ENCODE assay signal across 12 cellular contexts in the genomic region with DNA sequence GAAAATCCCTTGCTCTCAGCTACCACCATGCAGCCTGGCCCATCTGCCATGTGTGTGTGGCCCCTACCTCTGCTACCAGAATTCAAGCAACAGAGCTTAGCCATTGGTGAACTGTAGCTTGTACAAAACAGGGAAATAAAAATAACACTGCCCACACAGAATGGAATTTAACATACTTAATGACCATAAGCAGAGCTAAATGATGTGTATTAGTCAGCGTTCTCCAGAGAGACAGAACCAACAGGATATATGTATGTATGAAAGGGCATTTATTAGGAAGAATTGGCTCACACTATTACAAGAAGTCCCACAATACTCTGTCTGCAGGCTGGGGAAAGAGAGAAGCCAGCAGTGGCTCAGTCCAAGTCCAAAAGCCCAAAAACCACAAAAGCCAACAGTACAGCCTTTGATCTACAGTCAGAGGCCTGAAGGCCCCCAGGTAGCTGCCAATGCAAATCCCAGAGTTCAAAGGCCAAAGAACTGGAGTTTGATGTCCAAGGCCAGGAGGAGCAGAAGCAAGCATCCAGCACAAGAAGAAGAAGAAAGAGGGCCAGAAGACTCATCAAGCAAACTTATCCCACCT.
"Had no signal": no experiment of that assay in that cellular context is flagged by ENCODE, and none has a peak within 500 bp of the region (broad histone marks: within the 10 kb centered on the region; RNA-seq: fewer than 3 reads in every experiment).

No MANE protein-coding gene starts in this region.

- H3K36me3 ChIP-seq: brain microvascular endothelial cell, prostate gland, stomach, thyroid gland had no signal

- H3K27me3 ChIP-seq: brain microvascular endothelial cell, stomach, thyroid gland had no signal

- H3K27ac ChIP-seq: brain microvascular endothelial cell, prostate gland, stomach, thyroid gland had no signal

- ATAC-seq: left colon, mucosa of descending colon, sciatic nerve had no signal

- DNase-seq: activated CD4-positive, alpha-beta T cell treated with anti-CD3 and anti-CD28 coated beads for 48 hours; activated naive CD4-positive, alpha-beta T cell treated with anti-CD3 and anti-CD28 coated beads, Interleukin-2, amount 10 ng/mL, durations not matched to agents 7 days and 5 days; brain microvascular endothelial cell; dermis blood vessel endothelial cell; left colon; mucosa of descending colon; stimulated activated CD4-positive, alpha-beta T cell treated with anti-CD3 and anti-CD28 coated beads, Interleukin-4, amount 100 ng/mL, for 24 hours; stomach; T1000; thyroid gland had no signal

- H3K4me3 ChIP-seq: mucosa of descending colon, prostate gland, stomach, thyroid gland had no signal

- H3K9me3 ChIP-seq: mucosa of descending colon, prostate gland, stomach, thyroid gland had no signal

- H3K4me1 ChIP-seq: prostate gland, thyroid gland had no signal
